8 cellular contexts compared by ENCODE assay signal in the genomic region with DNA sequence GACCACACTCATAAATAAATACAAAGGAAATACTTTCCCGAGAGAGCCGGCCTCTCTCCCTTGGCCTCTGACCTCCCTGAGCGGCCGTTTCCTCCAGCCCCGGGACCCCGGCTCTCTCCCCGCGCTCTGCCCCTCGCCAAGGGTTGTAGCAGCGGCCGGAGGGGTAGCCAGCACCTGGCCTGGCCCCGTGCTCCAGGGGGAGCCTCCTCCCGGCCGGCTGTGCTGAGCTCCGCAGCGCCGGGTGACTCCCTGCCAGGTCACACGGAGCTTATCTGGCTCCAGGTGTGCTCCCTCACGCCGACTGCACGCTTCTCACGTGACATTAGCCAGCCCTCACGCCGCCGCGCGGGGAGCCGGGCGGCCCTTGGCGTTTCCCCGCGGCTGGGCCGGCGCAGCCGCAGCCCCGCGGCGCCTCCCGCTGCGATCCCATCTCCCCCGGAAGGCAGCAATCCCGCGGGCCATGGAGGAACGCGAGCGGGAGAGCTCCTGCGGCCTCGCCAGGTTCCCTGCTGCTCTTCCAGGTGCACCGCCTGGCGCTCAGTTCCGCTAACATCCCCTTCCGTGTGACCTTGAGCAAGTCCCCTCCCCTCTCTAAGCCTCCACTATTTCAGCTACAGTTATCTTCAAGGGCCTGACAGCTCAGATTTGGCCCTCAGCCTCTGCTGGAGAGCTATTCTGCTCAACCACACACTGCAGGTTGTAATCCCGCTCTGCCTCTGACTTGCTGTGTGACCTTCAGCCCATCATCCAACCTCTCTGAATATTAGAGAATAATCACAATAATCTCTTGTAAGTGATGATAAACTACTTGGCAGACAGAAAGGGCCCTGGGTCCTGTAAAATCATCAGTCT. TPM values are rescaled to one million over a fixed set of nuclear protein-coding genes. Genes with fewer than 3 reads are reported as not detected.
DNase-seq lines count a peak whose midpoint lies in the region; ATAC-seq and TF ChIP-seq lines count a peak whose summit lies in the region.

No MANE protein-coding gene starts in this region.

- H3K4me3 ChIP-seq in AG04449 (ENCODE audit: low read depth, low read length) (peak overlapping the region; percentile 51), body of pancreas (no peak overlapping the region)

- no peaks in the 10 kb centered on the region for H3K9me3 ChIP-seq in body of pancreas

- TF ChIP-seq CTCF in AG04449 (IDR thresholded peaks at IDR 0.05; ENCODE audit: insufficient read depth, low read length, missing control alignments) (no peak), body of pancreas (IDR thresholded peaks at IDR 0.05) (peak in 3 of 7 experiments; percentile 9 to 14 (median 12))

- CTCF ChIA-PET in AG04449 (lab: Yijun Ruan, JAX), result interaction anchor here (0.5 to 26.9 kb wide), 10 partner anchors 9 to 1854 kb away, joined by 3 to 393 read pairs (median 6); no protein-coding TSS in a partner anchor

- POLR2A ChIA-PET in AG04449 (lab: Yijun Ruan, JAX), result interaction anchor here (0.9 to 1.4 kb wide), 2 partner anchors 52 to 118 kb away, joined by 3 to 5 read pairs; partner anchors contain the start of gene NUFIP2

- ATAC-seq in GM19328 (IDR thresholded peaks at IDR 0.05; ENCODE audit: unreplicated experiment) (peak; percentile 51), body of pancreas (peak; percentile 78), HG02588 (IDR thresholded peaks at IDR 0.05; ENCODE audit: unreplicated experiment) (no peak)

- H3K27ac ChIP-seq in body of pancreas, result peak overlapping the region; percentile 95 to 98 (median 98)

- TF ChIP-seq POLR2A in body of pancreas (IDR thresholded peaks at IDR 0.05), result peak; percentile 75 to 90 (median 89)

- no peak for DNase-seq in AG04449 (ENCODE audit: low read depth, low spot score)
- DNase-seq in NCI-H1417 treated with DMSO at 0.1 percent for 48 hours (lab: John Stamatoyannopoulos, UW), result peak; percentile 58
- peak; percentile 48 for DNase-seq in T-helper 9 cell
- peak; percentile 91 to 96 (median 94) for DNase-seq in body of pancreas
- DNase-seq in iPS-NIHi11 (ENCODE audit: low spot score), result peak; percentile 73
- peak in 2 of 3 donors; percentile 24 to 50 for DNase-seq in stimulated activated CD4-positive, alpha-beta T cell treated with anti-CD3 and anti-CD28 coated beads, Interleukin-12 subunit alpha, Interleukin-12 subunit beta, amount 100 ng/mL, for 48 hours (ENCODE audit: low read depth in 2 of 3, low spot score in 1 of 3)

- H3K36me3 ChIP-seq in body of pancreas (replicated peaks in 1 of 2; ENCODE audit: insufficient read depth in 1 of 2, low read depth in 2 of 2), result no peaks in the 10 kb centered on the region

- no peaks in the 10 kb centered on the region for H3K27me3 ChIP-seq in body of pancreas

- peaks cover 55% of the 10 kb centered on the region for H3K4me1 ChIP-seq in body of pancreas

- WGBS in body of pancreas, 2 donors, result 0 to 6% methylated on average over 2 to 47 of the region's 53 CpGs

- intact Hi-C loops in body of pancreas (cut with DNase I), result no loop called here

RNA-seq across cellular contexts. Expression of gene MYO18A, which starts 3.5 kb away (rescaled TPM):
- 10 to 100 TPM; 45.4 to 73.2 TPM for total RNA-seq in body of pancreas
